In genomic region chr7:28174442-28174841, GRCh38 we compare ENCODE assay signal across 17 cellular contexts. TPM values are rescaled to one million over a fixed set of nuclear protein-coding genes. Genes with fewer than 3 reads are reported as not detected.
A peak's percentile ranks its signal among the peaks of the same experiment; 100 is the strongest.
DNase-seq lines count a peak whose midpoint lies in the region; ATAC-seq and TF ChIP-seq lines count a peak whose summit lies in the region.
"Had no signal": no experiment of that assay in that cellular context is flagged by ENCODE, and none has a peak within 500 bp of the region (broad histone marks: within the 10 kb centered on the region; RNA-seq: fewer than 3 reads in every experiment).

No MANE protein-coding gene starts in this region.

- ATAC-seq in activated CD8-positive, alpha-beta T cell treated with anti-CD3 and anti-CD28 coated beads for 36 hours: peak; percentile 29
- no peak for ATAC-seq in activated CD8-positive, alpha-beta T cell treated with anti-CD3 and anti-CD28 coated beads, Interleukin-2, amount 10 ng/mL, durations not matched to agents 7 days and 5 days
- ATAC-seq in CD4-positive, alpha-beta T cell (ENCODE audit: poor library complexity): peak; percentile 46
- ATAC-seq in naive thymus-derived CD4-positive, alpha-beta T cell: no peak
- no peak for ATAC-seq in GM21619 (IDR thresholded peaks at IDR 0.05; ENCODE audit: unreplicated experiment)
- ATAC-seq: A549, PC-3, upper lobe of right lung had no signal

- no peak overlapping the region for H3K18ac ChIP-seq in mesendoderm (ENCODE audit: low read length)

- H4K5ac ChIP-seq in mesendoderm (ENCODE audit: low read length): no peak overlapping the region

- H2AK5ac ChIP-seq in mesendoderm (ENCODE audit: low read length): no peak overlapping the region

- H3K9me3 Mint-ChIP-seq in activated CD8-positive, alpha-beta T cell treated with anti-CD3 and anti-CD28 coated beads for 36 hours: no peaks in the 10 kb centered on the region
- H3K9me3 Mint-ChIP-seq in activated CD8-positive, alpha-beta T cell treated with anti-CD3 and anti-CD28 coated beads, Interleukin-2, amount 10 ng/mL, durations not matched to agents 7 days and 5 days (ENCODE audit: insufficient read depth): no peaks in the 10 kb centered on the region
- no peaks in the 10 kb centered on the region for H3K9me3 Mint-ChIP-seq in CD4-positive, alpha-beta T cell
- H3K9me3 Mint-ChIP-seq in activated T-helper 1 cell treated with anti-CD3 and anti-CD28 coated beads, Interleukin-12 subunit alpha, Interleukin-12 subunit beta, Interleukin-2, Interleukin-4 antibody, amounts not matched to agents 30 ng/mL and 10 ng/mL and 1 ng/mL, durations not matched to agents 14 hours and 24 hours and 36 hours: no peaks in the 10 kb centered on the region
- no peaks in the 10 kb centered on the region for H3K9me3 Mint-ChIP-seq in naive thymus-derived CD4-positive, alpha-beta T cell
- H3K9me3 Mint-ChIP-seq: activated naive CD4-positive, alpha-beta T cell treated with anti-CD3 and anti-CD28 coated beads for 36 hours had no signal

- no peak overlapping the region for H4K8ac ChIP-seq in mesendoderm (ENCODE audit: low read depth, low read length)

- no peaks in the 10 kb centered on the region for H3K27me3 ChIP-seq in CD4-positive, alpha-beta T cell (ENCODE audit: control insufficient read depth, insufficient read depth, low read length)
- no peaks in the 10 kb centered on the region for H3K27me3 ChIP-seq in naive thymus-derived CD4-positive, alpha-beta T cell (ENCODE audit: control insufficient read depth in 2 of 2, insufficient read depth in 2 of 2, low read length in 2 of 2)
- H3K27me3 ChIP-seq in GM23248 (replicated peaks; ENCODE audit: insufficient read depth) (no peaks in the 10 kb centered on the region), mesendoderm (ENCODE audit: insufficient read depth, low read length, poor library complexity) (no peaks in the 10 kb centered on the region)
- H3K27me3 ChIP-seq: upper lobe of right lung had no signal

- no peak overlapping the region for H3K27ac ChIP-seq in CD4-positive, alpha-beta T cell (ENCODE audit: low read depth, low read length)
- no peak overlapping the region for H3K27ac ChIP-seq in naive thymus-derived CD4-positive, alpha-beta T cell (ENCODE audit: low read depth, low read length)
- H3K27ac ChIP-seq in GM23248 (no peak overlapping the region), mesendoderm (ENCODE audit: low read depth, low read length) (no peak overlapping the region)
- H3K27ac ChIP-seq: A549, upper lobe of right lung had no signal

- H2BK5ac ChIP-seq in mesendoderm (ENCODE audit: low read length): no peak overlapping the region

- no peak overlapping the region for H3K4me2 ChIP-seq in GM23248 (ENCODE audit: unreplicated experiment)
- H3K4me2 ChIP-seq in mesendoderm (ENCODE audit: low read length): no peak overlapping the region
- H3K4me2 ChIP-seq: A549 had no signal

- H3K36me3 Mint-ChIP-seq in activated CD8-positive, alpha-beta T cell treated with anti-CD3 and anti-CD28 coated beads for 36 hours (ENCODE audit: low read depth): no peaks in the 10 kb centered on the region
- H3K36me3 Mint-ChIP-seq in activated CD8-positive, alpha-beta T cell treated with anti-CD3 and anti-CD28 coated beads, Interleukin-2, amount 10 ng/mL, durations not matched to agents 7 days and 5 days (ENCODE audit: low read depth): peaks cover 2% of the 10 kb centered on the region
- no peaks in the 10 kb centered on the region for H3K36me3 Mint-ChIP-seq in CD4-positive, alpha-beta T cell (ENCODE audit: low read depth)
- no peaks in the 10 kb centered on the region for H3K36me3 Mint-ChIP-seq in activated T-helper 1 cell treated with anti-CD3 and anti-CD28 coated beads, Interleukin-12 subunit alpha, Interleukin-12 subunit beta, Interleukin-2, Interleukin-4 antibody, amounts not matched to agents 30 ng/mL and 10 ng/mL and 1 ng/mL, durations not matched to agents 14 hours and 24 hours and 36 hours (ENCODE audit: low read depth)
- peaks cover 0 to 7% (median 0%) of the 10 kb centered on the region in 5 donors for H3K36me3 Mint-ChIP-seq in naive thymus-derived CD4-positive, alpha-beta T cell

- H3K27me3 Mint-ChIP-seq in activated CD8-positive, alpha-beta T cell treated with anti-CD3 and anti-CD28 coated beads for 36 hours: no peaks in the 10 kb centered on the region
- peaks cover 7% of the 10 kb centered on the region for H3K27me3 Mint-ChIP-seq in activated CD8-positive, alpha-beta T cell treated with anti-CD3 and anti-CD28 coated beads, Interleukin-2, amount 10 ng/mL, durations not matched to agents 7 days and 5 days (ENCODE audit: low read depth)
- no peaks in the 10 kb centered on the region for H3K27me3 Mint-ChIP-seq in CD4-positive, alpha-beta T cell
- H3K27me3 Mint-ChIP-seq in activated T-helper 1 cell treated with anti-CD3 and anti-CD28 coated beads, Interleukin-12 subunit alpha, Interleukin-12 subunit beta, Interleukin-2, Interleukin-4 antibody, amounts not matched to agents 30 ng/mL and 10 ng/mL and 1 ng/mL, durations not matched to agents 14 hours and 24 hours and 36 hours (ENCODE audit: insufficient read depth): peaks cover 4% of the 10 kb centered on the region
- H3K27me3 Mint-ChIP-seq in naive thymus-derived CD4-positive, alpha-beta T cell: peaks cover 0 to 14% (median 0%) of the 10 kb centered on the region in 5 donors

- intact Hi-C loops in activated CD8-positive, alpha-beta T cell treated with anti-CD3 and anti-CD28 coated beads for 36 hours (cut with micrococcal nuclease): no loop called here
- intact Hi-C loops in CD4-positive, alpha-beta T cell (cut with DNase I, micrococcal nuclease): no loop called here
- intact Hi-C loops in activated T-helper 1 cell treated with anti-CD3 and anti-CD28 coated beads, Interleukin-12 subunit alpha, Interleukin-12 subunit beta, Interleukin-2, Interleukin-4 antibody, amounts not matched to agents 30 ng/mL and 10 ng/mL and 1 ng/mL, durations not matched to agents 14 hours and 24 hours and 36 hours (cut with micrococcal nuclease): loop anchor here (1.0 to 10.0 kb wide), 2 partner anchors 19 to 1310 kb away; partner anchors contain the start of gene SKAP2
- intact Hi-C loops in naive thymus-derived CD4-positive, alpha-beta T cell (cut with micrococcal nuclease): loop anchor here (10.0 kb wide), 2 partner anchors 980 to 1310 kb away; partner anchors contain the start of gene SKAP2 (in 2 of the 2)

- H3K23ac ChIP-seq in mesendoderm (ENCODE audit: low read length): no peak overlapping the region

- H3K36me3 ChIP-seq in naive thymus-derived CD4-positive, alpha-beta T cell (ENCODE audit: control insufficient read depth in 2 of 3, insufficient read depth in 3 of 3, low read length in 3 of 3): no peaks in the 10 kb centered on the region
- H3K36me3 ChIP-seq in GM23248 (ENCODE audit: low read depth) (no peaks in the 10 kb centered on the region), mesendoderm (ENCODE audit: control insufficient read depth, insufficient read depth, low read length) (no peaks in the 10 kb centered on the region)
- H3K36me3 ChIP-seq: upper lobe of right lung had no signal

- H3K79me2 ChIP-seq in GM23248 (ENCODE audit: insufficient read depth) (peaks cover 97% of the 10 kb centered on the region), mesendoderm (ENCODE audit: control insufficient read depth, insufficient read depth, low read length) (no peaks in the 10 kb centered on the region)

- no peak overlapping the region for H2BK120ac ChIP-seq in mesendoderm (ENCODE audit: low read depth, low read length)

- no peaks in the 10 kb centered on the region for H3K9me3 ChIP-seq in CD4-positive, alpha-beta T cell (ENCODE audit: control insufficient read depth, low read length)
- no peaks in the 10 kb centered on the region for H3K9me3 ChIP-seq in naive thymus-derived CD4-positive, alpha-beta T cell (ENCODE audit: control insufficient read depth in 2 of 3, low read length in 3 of 3)
- no peaks in the 10 kb centered on the region for H3K9me3 ChIP-seq in GM23248 (ENCODE audit: low read depth)
- H3K9me3 ChIP-seq: A549, upper lobe of right lung had no signal

- H2BK15ac ChIP-seq in mesendoderm (replicated peaks; ENCODE audit: low read depth): no peak overlapping the region

- H3K4ac ChIP-seq in mesendoderm (ENCODE audit: low read depth, low read length): no peak overlapping the region

- 94 to 96% methylated on average over 5 of the region's 5 CpGs for WGBS in GM23248 (ENCODE audit: low coverage in 1 of 2, low lambda C conversion rate in 2 of 2, missing lambda C conversion rate in 2 of 2), 2 experiments
- WGBS in mesendoderm (ENCODE audit: extremely low coverage, insufficient coverage, low lambda C conversion rate): no CpG with 5 or more reads among the region's 5 CpGs

- no peak for TF ChIP-seq CTCF in activated CD8-positive, alpha-beta T cell treated with anti-CD3 and anti-CD28 coated beads for 36 hours (IDR thresholded peaks at IDR 0.05)
- no peak for TF ChIP-seq CTCF in CD4-positive, alpha-beta T cell (IDR thresholded peaks at IDR 0.05)

- no peak overlapping the region for H3K27ac Mint-ChIP-seq in activated CD8-positive, alpha-beta T cell treated with anti-CD3 and anti-CD28 coated beads for 36 hours
- H3K27ac Mint-ChIP-seq in activated CD8-positive, alpha-beta T cell treated with anti-CD3 and anti-CD28 coated beads, Interleukin-2, amount 10 ng/mL, durations not matched to agents 7 days and 5 days: no peak overlapping the region
- peak overlapping the region; percentile 22 for H3K27ac Mint-ChIP-seq in CD4-positive, alpha-beta T cell
- peak overlapping the region; percentile 40 for H3K27ac Mint-ChIP-seq in activated T-helper 1 cell treated with anti-CD3 and anti-CD28 coated beads, Interleukin-12 subunit alpha, Interleukin-12 subunit beta, Interleukin-2, Interleukin-4 antibody, amounts not matched to agents 30 ng/mL and 10 ng/mL and 1 ng/mL, durations not matched to agents 14 hours and 24 hours and 36 hours
- H3K27ac Mint-ChIP-seq in naive thymus-derived CD4-positive, alpha-beta T cell: peak overlapping the region in 8 of 9 donors; percentile 3 to 69 (median 43)
- H3K27ac Mint-ChIP-seq: activated naive CD4-positive, alpha-beta T cell treated with anti-CD3 and anti-CD28 coated beads for 36 hours had no signal

- H3K4me3 Mint-ChIP-seq in activated CD8-positive, alpha-beta T cell treated with anti-CD3 and anti-CD28 coated beads for 36 hours: no peak overlapping the region
- H3K4me3 Mint-ChIP-seq in activated CD8-positive, alpha-beta T cell treated with anti-CD3 and anti-CD28 coated beads, Interleukin-2, amount 10 ng/mL, durations not matched to agents 7 days and 5 days: no peak overlapping the region
- H3K4me3 Mint-ChIP-seq in CD4-positive, alpha-beta T cell: no peak overlapping the region
- peak overlapping the region; percentile 11 for H3K4me3 Mint-ChIP-seq in activated T-helper 1 cell treated with anti-CD3 and anti-CD28 coated beads, Interleukin-12 subunit alpha, Interleukin-12 subunit beta, Interleukin-2, Interleukin-4 antibody, amounts not matched to agents 30 ng/mL and 10 ng/mL and 1 ng/mL, durations not matched to agents 14 hours and 24 hours and 36 hours
- peak overlapping the region in 4 of 10 donors; percentile 3 to 31 (median 8) for H3K4me3 Mint-ChIP-seq in naive thymus-derived CD4-positive, alpha-beta T cell
- H3K4me3 Mint-ChIP-seq: activated naive CD4-positive, alpha-beta T cell treated with anti-CD3 and anti-CD28 coated beads for 36 hours had no signal

- in situ Hi-C loops in GM23248 (cut with MboI): no loop called here

- peaks cover 5 to 7% of the 10 kb centered on the region in 2 donors for H3K4me1 ChIP-seq in naive thymus-derived CD4-positive, alpha-beta T cell (ENCODE audit: control insufficient read depth in 2 of 2, insufficient read depth in 2 of 2, low read length in 2 of 2)
- H3K4me1 ChIP-seq in GM23248 (ENCODE audit: insufficient read depth) (peaks cover 43% of the 10 kb centered on the region), mesendoderm (ENCODE audit: control insufficient read depth, low read depth, low read length) (no peaks in the 10 kb centered on the region)

- no peak overlapping the region for H2AFZ ChIP-seq in GM23248

- POLR2A ChIA-PET in activated CD8-positive, alpha-beta T cell treated with anti-CD3 and anti-CD28 coated beads for 36 hours (lab: Charles Lee): interaction anchor here (0.6 to 1.2 kb wide), 2 partner anchors 226 to 617 kb away, joined by 3 read pairs; no protein-coding TSS in a partner anchor
- POLR2A ChIA-PET in activated CD8-positive, alpha-beta T cell treated with anti-CD3 and anti-CD28 coated beads, Interleukin-2, amount 10 ng/mL, durations not matched to agents 7 days and 5 days (lab: Charles Lee): no interaction called here
- POLR2A ChIA-PET in CD4-positive, alpha-beta T cell (lab: Charles Lee): interaction anchor here (0.6 kb wide), 1 partner anchor 22 kb away, joined by 3 read pairs; no protein-coding TSS in a partner anchor
- POLR2A ChIA-PET in naive thymus-derived CD4-positive, alpha-beta T cell (lab: Charles Lee): no interaction called here

- H3K56ac ChIP-seq in mesendoderm (ENCODE audit: low read length): no peak overlapping the region

- H3K4me1 Mint-ChIP-seq in activated CD8-positive, alpha-beta T cell treated with anti-CD3 and anti-CD28 coated beads for 36 hours (ENCODE audit: low read depth): peaks cover 34% of the 10 kb centered on the region
- peaks cover 7% of the 10 kb centered on the region for H3K4me1 Mint-ChIP-seq in activated CD8-positive, alpha-beta T cell treated with anti-CD3 and anti-CD28 coated beads, Interleukin-2, amount 10 ng/mL, durations not matched to agents 7 days and 5 days (ENCODE audit: low read depth)
- H3K4me1 Mint-ChIP-seq in CD4-positive, alpha-beta T cell (ENCODE audit: low read depth): peaks cover 21% of the 10 kb centered on the region
- H3K4me1 Mint-ChIP-seq in activated T-helper 1 cell treated with anti-CD3 and anti-CD28 coated beads, Interleukin-12 subunit alpha, Interleukin-12 subunit beta, Interleukin-2, Interleukin-4 antibody, amounts not matched to agents 30 ng/mL and 10 ng/mL and 1 ng/mL, durations not matched to agents 14 hours and 24 hours and 36 hours (ENCODE audit: low read depth): peaks cover 23% of the 10 kb centered on the region
- peaks cover 6 to 53% (median 17%) of the 10 kb centered on the region in 7 donors for H3K4me1 Mint-ChIP-seq in naive thymus-derived CD4-positive, alpha-beta T cell

- no peaks in the 10 kb centered on the region for H4K20me1 ChIP-seq in GM23248 (ENCODE audit: insufficient read depth)

- H3K4me3 ChIP-seq in naive thymus-derived CD4-positive, alpha-beta T cell (ENCODE audit: low read length): no peak overlapping the region
- no peak overlapping the region for H3K4me3 ChIP-seq in GM23248
- no peak overlapping the region for H3K4me3 ChIP-seq in mesendoderm (ENCODE audit: low read length)
- H3K4me3 ChIP-seq: A549, upper lobe of right lung had no signal

- DNase-seq in activated CD8-positive, alpha-beta T cell treated with anti-CD3 and anti-CD28 coated beads for 36 hours: peak; percentile 20
- no peak for DNase-seq in activated CD8-positive, alpha-beta T cell treated with anti-CD3 and anti-CD28 coated beads, Interleukin-2, amount 10 ng/mL, durations not matched to agents 7 days and 5 days
- DNase-seq in CD4-positive, alpha-beta T cell: no peak
- no peak for DNase-seq in activated T-helper 1 cell treated with anti-CD3 and anti-CD28 coated beads, Interleukin-12 subunit alpha, Interleukin-12 subunit beta, Interleukin-2, Interleukin-4 antibody, amounts not matched to agents 30 ng/mL and 10 ng/mL and 1 ng/mL, durations not matched to agents 14 hours and 24 hours and 36 hours (ENCODE audit: low spot score)
- DNase-seq in naive thymus-derived CD4-positive, alpha-beta T cell: peak in 1 of 9 donors; percentile 26
- no peak for DNase-seq in GM23248
- DNase-seq in mesendoderm: no peak
- DNase-seq: activated CD4-positive, alpha-beta T cell treated with anti-CD3 and anti-CD28 coated beads, Interleukin-2, amount 50 U/mL, for 1 hour; activated naive CD4-positive, alpha-beta T cell treated with anti-CD3 and anti-CD28 coated beads for 36 hours; kidney; NCI-H1105; NCI-H2081; PC-3; SIG-M5; upper lobe of right lung had no signal

- H3F3A ChIP-seq in GM23248 (ENCODE audit: insufficient read depth): peaks cover 25% of the 10 kb centered on the region

- CTCF ChIA-PET in activated CD8-positive, alpha-beta T cell treated with anti-CD3 and anti-CD28 coated beads for 36 hours (lab: Charles Lee): no interaction called here
- CTCF ChIA-PET in activated CD8-positive, alpha-beta T cell treated with anti-CD3 and anti-CD28 coated beads, Interleukin-2, amount 10 ng/mL, durations not matched to agents 7 days and 5 days (lab: Charles Lee): interaction anchor here (1.1 kb wide), 1 partner anchor 12 kb away, joined by 3 read pairs; no protein-coding TSS in a partner anchor
- CTCF ChIA-PET in CD4-positive, alpha-beta T cell (lab: Charles Lee): interaction anchor here (1.0 kb wide), 1 partner anchor 12 kb away, joined by 3 read pairs; no protein-coding TSS in a partner anchor
- CTCF ChIA-PET in naive thymus-derived CD4-positive, alpha-beta T cell (lab: Charles Lee): no interaction called here

- no peaks in the 10 kb centered on the region for H3K9me2 ChIP-seq in GM23248 (ENCODE audit: insufficient read depth)

- H3K9ac ChIP-seq in GM23248 (no peak overlapping the region), mesendoderm (ENCODE audit: low read length) (no peak overlapping the region)

- H3K79me1 ChIP-seq in mesendoderm (ENCODE audit: low read length): no peaks in the 10 kb centered on the region

RNA-seq across cellular contexts. Expression of gene JAZF1, which starts 6.2 kb away (rescaled TPM):
- total RNA-seq in activated CD8-positive, alpha-beta T cell treated with anti-CD3 and anti-CD28 coated beads for 36 hours: 1 to 10 TPM; 3.3 to 4.0 TPM
- 1 to 10 TPM; 2.8 to 3.3 TPM for total RNA-seq in activated CD8-positive, alpha-beta T cell treated with anti-CD3 and anti-CD28 coated beads, Interleukin-2, amount 10 ng/mL, durations not matched to agents 7 days and 5 days
- total RNA-seq in CD4-positive, alpha-beta T cell: 10 to 100 TPM in 1 of 2 experiments, 1 to 10 TPM in 1; 9.9 to 11.1 TPM
- total RNA-seq in activated T-helper 1 cell treated with anti-CD3 and anti-CD28 coated beads, Interleukin-12 subunit alpha, Interleukin-12 subunit beta, Interleukin-2, Interleukin-4 antibody, amounts not matched to agents 30 ng/mL and 10 ng/mL and 1 ng/mL, durations not matched to agents 14 hours and 24 hours and 36 hours: 6.2 and 9.8 TPM in 2 replicates
- 10 to 100 TPM in 1 of 5 experiments, 1 to 10 TPM in 4; 2.0 to 33.1 (median 3.6) TPM for total RNA-seq in naive thymus-derived CD4-positive, alpha-beta T cell
- 1 to 10 TPM; 2.9 to 3.2 TPM for polyA plus RNA-seq in naive thymus-derived CD4-positive, alpha-beta T cell
- total RNA-seq in GM23248 (2014; rRNA removed; shearing (Covaris generic)): 11.8 and 13.8 TPM in 2 replicates
- 19.6 and 19.8 TPM in 2 replicates for polyA plus RNA-seq in GM23248 (2016; fragmentation: Nextera tagmentation; extraction: Ambion mirVana)
- polyA plus RNA-seq in mesendoderm (2013, experiment 1 of 2): 12.2 TPM
- polyA plus RNA-seq in mesendoderm (2013, experiment 2 of 2): 11.7 TPM

Comparison
In these comparisons a context has a peak if more than half of its experiments do, and no peak if none do; other contexts are left out.
1. ATAC-seq: peak in activated CD8-positive, alpha-beta T cell treated with anti-CD3 and anti-CD28 coated beads for 36 hours (single experiment) and CD4-positive, alpha-beta T cell (single experiment); none in activated CD8-positive, alpha-beta T cell treated with anti-CD3 and anti-CD28 coated beads, Interleukin-2, amount 10 ng/mL, durations not matched to agents 7 days and 5 days (single experiment), naive thymus-derived CD4-positive, alpha-beta T cell (single experiment) and GM21619 (single experiment).
2. CTCF ChIA-PET loops: an anchor here in activated CD8-positive, alpha-beta T cell treated with anti-CD3 and anti-CD28 coated beads, Interleukin-2, amount 10 ng/mL, durations not matched to agents 7 days and 5 days (1.1 kb wide) and CD4-positive, alpha-beta T cell (1.0 kb wide); none called in activated CD8-positive, alpha-beta T cell treated with anti-CD3 and anti-CD28 coated beads for 36 hours and naive thymus-derived CD4-positive, alpha-beta T cell.
3. POLR2A ChIA-PET loops: an anchor here in activated CD8-positive, alpha-beta T cell treated with anti-CD3 and anti-CD28 coated beads for 36 hours (0.6 to 1.2 kb wide) and CD4-positive, alpha-beta T cell (0.6 kb wide); none called in activated CD8-positive, alpha-beta T cell treated with anti-CD3 and anti-CD28 coated beads, Interleukin-2, amount 10 ng/mL, durations not matched to agents 7 days and 5 days and naive thymus-derived CD4-positive, alpha-beta T cell.
4. H3K27ac Mint-ChIP-seq: peak in CD4-positive, alpha-beta T cell (single experiment), activated T-helper 1 cell treated with anti-CD3 and anti-CD28 coated beads, Interleukin-12 subunit alpha, Interleukin-12 subunit beta, Interleukin-2, Interleukin-4 antibody, amounts not matched to agents 30 ng/mL and 10 ng/mL and 1 ng/mL, durations not matched to agents 14 hours and 24 hours and 36 hours (single experiment) and naive thymus-derived CD4-positive, alpha-beta T cell (8 of 9); none in activated CD8-positive, alpha-beta T cell treated with anti-CD3 and anti-CD28 coated beads for 36 hours (single experiment) and activated CD8-positive, alpha-beta T cell treated with anti-CD3 and anti-CD28 coated beads, Interleukin-2, amount 10 ng/mL, durations not matched to agents 7 days and 5 days (single experiment).
5. intact Hi-C loops: an anchor here in activated T-helper 1 cell treated with anti-CD3 and anti-CD28 coated beads, Interleukin-12 subunit alpha, Interleukin-12 subunit beta, Interleukin-2, Interleukin-4 antibody, amounts not matched to agents 30 ng/mL and 10 ng/mL and 1 ng/mL, durations not matched to agents 14 hours and 24 hours and 36 hours (1.0 to 10.0 kb wide) and naive thymus-derived CD4-positive, alpha-beta T cell (10.0 kb wide); none called in activated CD8-positive, alpha-beta T cell treated with anti-CD3 and anti-CD28 coated beads for 36 hours and CD4-positive, alpha-beta T cell.